ENCODE assay signal across 31 cellular contexts in the genomic region with DNA sequence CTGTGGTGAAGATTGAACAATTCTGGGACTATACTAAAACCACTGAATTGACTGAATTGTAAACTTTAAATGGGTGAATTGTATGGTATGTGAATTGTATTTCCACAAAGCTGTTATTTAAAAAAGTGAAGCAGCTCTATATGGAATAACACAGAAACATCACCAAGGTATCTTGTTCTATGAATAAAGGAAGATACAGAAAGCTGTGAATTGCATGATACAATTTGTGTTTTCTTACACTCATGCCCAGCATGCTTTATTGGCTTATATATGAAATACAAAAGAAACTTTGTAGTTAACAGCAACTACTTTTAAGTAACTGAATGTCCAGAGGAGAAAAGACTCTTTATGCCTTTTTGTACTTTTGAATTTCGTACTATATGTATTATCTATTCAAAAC.
"Had no signal": no experiment of that assay in that cellular context is flagged by ENCODE, and none has a peak within 500 bp of the region (broad histone marks: within the 10 kb centered on the region; RNA-seq: fewer than 3 reads in every experiment).

No MANE protein-coding gene starts in this region.

- H3K4me2 ChIP-seq: smooth muscle cell had no signal

- ATAC-seq: esophagus mucosa; gastroesophageal sphincter; heart right ventricle; left cardiac atrium; left lung; mucosa of descending colon; natural killer cell treated with Interleukin-12 subunit alpha and Interleukin-12 subunit beta and Interleukin-15 and Interleukin-18, amount 100 ng/mL, for 72 hours; pancreas; right lobe of liver; stimulated activated naive CD8-positive, alpha-beta T cell treated with anti-CD3 and anti-CD28 coated beads, Interleukin-15, amount 100 ng/mL, for 72 hours had no signal

- H3K9me3 Mint-ChIP-seq: dendritic cell treated with granulocyte-macrophage colony-stimulating factor and Interleukin-4, amounts not matched to agents 40 ng/mL and 50 ng/mL, for 4 days; endodermal cell; mesothelial cell of epicardium; naive B cell; natural killer cell treated with Interleukin-12 subunit alpha and Interleukin-12 subunit beta and Interleukin-15 and Interleukin-18, amount 100 ng/mL, for 72 hours; neural crest cell; stimulated activated naive CD8-positive, alpha-beta T cell treated with anti-CD3 and anti-CD28 coated beads, Interleukin-15, amount 100 ng/mL, for 72 hours had no signal

- H3K27ac Mint-ChIP-seq: dendritic cell treated with granulocyte-macrophage colony-stimulating factor and Interleukin-4, amounts not matched to agents 40 ng/mL and 50 ng/mL, for 4 days; endodermal cell; mesothelial cell of epicardium; natural killer cell treated with Interleukin-12 subunit alpha and Interleukin-12 subunit beta and Interleukin-15 and Interleukin-18, amount 100 ng/mL, for 72 hours; progenitor cell of endocrine pancreas; stimulated activated naive CD8-positive, alpha-beta T cell treated with anti-CD3 and anti-CD28 coated beads, Interleukin-15, amount 100 ng/mL, for 72 hours had no signal

- H3K4me3 ChIP-seq: gastroesophageal sphincter, heart right ventricle, left lung, mucosa of descending colon, pancreas, right lobe of liver, smooth muscle cell, suprapubic skin, vagina had no signal

- H3K27me3 Mint-ChIP-seq: dendritic cell treated with granulocyte-macrophage colony-stimulating factor and Interleukin-4, amounts not matched to agents 40 ng/mL and 50 ng/mL, for 4 days; naive B cell; natural killer cell treated with Interleukin-12 subunit alpha and Interleukin-12 subunit beta and Interleukin-15 and Interleukin-18, amount 100 ng/mL, for 72 hours; progenitor cell of endocrine pancreas; stimulated activated naive CD8-positive, alpha-beta T cell treated with anti-CD3 and anti-CD28 coated beads, Interleukin-15, amount 100 ng/mL, for 72 hours had no signal

- H3K4me3 Mint-ChIP-seq: dendritic cell treated with granulocyte-macrophage colony-stimulating factor and Interleukin-4, amounts not matched to agents 40 ng/mL and 50 ng/mL, for 4 days; endodermal cell; mesothelial cell of epicardium; naive B cell; natural killer cell treated with Interleukin-12 subunit alpha and Interleukin-12 subunit beta and Interleukin-15 and Interleukin-18, amount 100 ng/mL, for 72 hours; neural crest cell; stimulated activated naive CD8-positive, alpha-beta T cell treated with anti-CD3 and anti-CD28 coated beads, Interleukin-15, amount 100 ng/mL, for 72 hours had no signal

- DNase-seq: effector CD8-positive, alpha-beta T cell; endodermal cell; foreskin fibroblast; heart right ventricle; hippocampal formation; left cardiac atrium; left lung; mesenchymal stem cell; mucosa of descending colon; naive B cell; pancreas; right lobe of liver; stimulated activated CD4-positive, alpha-beta T cell treated with anti-CD3 and anti-CD28 coated beads, Interleukin-12 subunit alpha, Interleukin-12 subunit beta, amount 100 ng/mL, for 4 hours; stimulated activated CD4-positive, alpha-beta T cell treated with anti-CD3 and anti-CD28 coated beads, Interleukin-1b, Interleukin-23, amount 100 ng/mL, for 48 hours; stimulated activated CD4-positive, alpha-beta T cell treated with anti-CD3 and anti-CD28 coated beads, Interleukin-4, amount 100 ng/mL, for 1 hour; stimulated activated CD8-positive, alpha-beta memory T cell treated with anti-CD3 and anti-CD28 coated beads, Interleukin-4, amount 100 ng/mL, for 48 hours; stimulated activated naive CD4-positive, alpha-beta T cell; stimulated activated naive CD8-positive, alpha-beta T cell treated with anti-CD3 and anti-CD28 coated beads, Interleukin-15, amount 100 ng/mL, for 72 hours; trophoblast cell had no signal

- H3K27me3 ChIP-seq: gastroesophageal sphincter, heart right ventricle, left lung, neutrophil, pancreas, right lobe of liver, suprapubic skin, vagina had no signal

- H3K9me3 ChIP-seq: gastroesophageal sphincter, heart right ventricle, left lung, mucosa of descending colon, neutrophil, pancreas, right lobe of liver, suprapubic skin, vagina had no signal

- H3K4me1 ChIP-seq: left lung had no signal

- H3K27ac ChIP-seq: epithelial cell of prostate, gastroesophageal sphincter, heart right ventricle, left lung, neutrophil, pancreas, right lobe of liver, suprapubic skin, vagina had no signal
